Comparison of ENCODE assay signal across 9 cellular contexts in the genomic region with DNA sequence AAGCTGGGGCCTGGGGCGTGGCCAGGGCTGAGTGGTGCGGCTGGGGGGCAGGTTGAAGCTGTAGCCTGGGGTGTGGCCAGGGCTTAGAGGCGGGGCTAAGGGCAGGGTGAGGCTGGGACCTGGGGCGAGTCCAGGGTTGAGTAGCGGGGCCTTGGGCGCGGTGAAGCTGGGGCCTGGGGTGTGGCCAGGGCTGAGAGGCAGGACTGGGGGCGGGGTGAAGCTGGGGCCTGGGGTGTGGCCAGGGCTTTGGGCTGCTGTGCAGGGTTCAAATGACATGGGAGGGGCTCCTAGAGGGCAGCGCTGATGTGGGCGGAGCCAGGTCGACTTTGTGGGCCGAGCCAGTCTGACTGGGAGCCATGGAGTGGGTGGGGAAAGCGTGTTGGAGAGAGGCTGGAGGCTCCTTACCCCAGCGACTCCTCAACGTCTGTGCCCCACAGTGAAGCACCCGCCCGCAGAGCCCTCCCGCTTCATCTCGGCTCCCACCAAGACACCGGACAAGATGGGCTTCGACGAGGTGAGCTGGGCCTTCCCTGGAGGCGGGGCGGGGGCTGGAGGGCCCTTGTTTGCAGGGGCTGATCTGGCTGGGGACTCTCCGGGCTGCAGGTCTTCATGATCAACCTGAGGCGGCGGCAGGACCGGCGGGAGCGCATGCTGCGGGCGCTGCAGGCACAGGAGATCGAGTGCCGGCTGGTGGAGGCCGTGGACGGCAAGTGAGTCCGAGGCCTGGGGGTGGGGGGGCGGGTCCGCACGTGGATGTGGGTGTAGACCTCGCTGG. TPM values are rescaled to one million over a fixed set of nuclear protein-coding genes. Genes with fewer than 3 reads are reported as not detected.
DNase-seq lines count a peak whose midpoint lies in the region; ATAC-seq and TF ChIP-seq lines count a peak whose summit lies in the region.
"Had no signal": no experiment of that assay in that cellular context is flagged by ENCODE, and none has a peak within 500 bp of the region (broad histone marks: within the 10 kb centered on the region; RNA-seq: fewer than 3 reads in every experiment).

No MANE protein-coding gene starts in this region.

- intact Hi-C loops in CD4-positive, alpha-beta T cell (cut with DNase I, micrococcal nuclease): no loop called here

- POLR2A ChIA-PET in CD4-positive, alpha-beta T cell (lab: Charles Lee): no interaction called here

- no peaks in the 10 kb centered on the region; the same call in 1 of the 2 replicates for H3K4me1 ChIP-seq in HAP-1

- CTCF ChIA-PET in CD4-positive, alpha-beta T cell (lab: Charles Lee): no interaction called here

- no peak overlapping the region for H3K27ac ChIP-seq in WERI-Rb-1
- H3K27ac ChIP-seq in CD4-positive, alpha-beta T cell (ENCODE audit: low read depth, low read length): no peak overlapping the region

- H3K4me3 Mint-ChIP-seq in CD4-positive, alpha-beta T cell: no peak overlapping the region

- H3K36me3 ChIP-seq in HAP-1 (replicated peaks): peaks cover 72% of the 10 kb centered on the region
- H3K36me3 ChIP-seq in WERI-Rb-1: peaks cover 75% of the 10 kb centered on the region

- no peaks in the 10 kb centered on the region for H3K27me3 Mint-ChIP-seq in CD4-positive, alpha-beta T cell

- no peak overlapping the region for H3K4me3 ChIP-seq in HAP-1
- H3K4me3 ChIP-seq in WERI-Rb-1 (ENCODE audit: low read depth, low read length): no peak overlapping the region

- no peaks in the 10 kb centered on the region for H3K27me3 ChIP-seq in HAP-1 (ENCODE audit: low read depth)
- H3K27me3 ChIP-seq in WERI-Rb-1 (ENCODE audit: insufficient read depth, low read depth, severe bottlenecking): no peaks in the 10 kb centered on the region
- H3K27me3 ChIP-seq in CD4-positive, alpha-beta T cell (ENCODE audit: control insufficient read depth, insufficient read depth, low read length): no peaks in the 10 kb centered on the region

- no peak for TF ChIP-seq CTCF in WERI-Rb-1 (IDR thresholded peaks at IDR 0.05; ENCODE audit: low read depth, low read length)
- TF ChIP-seq CTCF in CD4-positive, alpha-beta T cell (IDR thresholded peaks at IDR 0.05): no peak

- peaks cover 57% of the 10 kb centered on the region for H3K36me3 Mint-ChIP-seq in CD4-positive, alpha-beta T cell (ENCODE audit: low read depth)

- H3K9me3 Mint-ChIP-seq in CD4-positive, alpha-beta T cell: no peaks in the 10 kb centered on the region

- no peak for ATAC-seq in HG02759 (IDR thresholded peaks at IDR 0.05; ENCODE audit: unreplicated experiment)
- ATAC-seq in CD4-positive, alpha-beta T cell (ENCODE audit: poor library complexity): no peak
- ATAC-seq in GM18870 (IDR thresholded peaks at IDR 0.05; ENCODE audit: unreplicated experiment): no peak
- no peak for ATAC-seq in HG03571 (IDR thresholded peaks at IDR 0.05; ENCODE audit: unreplicated experiment)

- DNase-seq in AG08396 (ENCODE audit: low spot score) (peak; percentile 71), HAP-1 (ENCODE audit: low spot score in 2 of 2) (peak; percentile 52 to 94), WERI-Rb-1 (peak; percentile 47), iPS-NIHi7 (ENCODE audit: extremely low spot score) (peak; percentile 98)
- no peak for DNase-seq in CD4-positive, alpha-beta T cell
- DNase-seq: NK-92 treated with Interleukin-12 subunit alpha and Interleukin-12 subunit beta, amount 100 ng/mL, for 24 hours had no signal

- peaks cover 5% of the 10 kb centered on the region for H3K4me1 Mint-ChIP-seq in CD4-positive, alpha-beta T cell (ENCODE audit: low read depth)

- no peak overlapping the region for H3K27ac Mint-ChIP-seq in CD4-positive, alpha-beta T cell

- H3K9me3 ChIP-seq in HAP-1 (no peaks in the 10 kb centered on the region), WERI-Rb-1 (ENCODE audit: severe bottlenecking) (no peaks in the 10 kb centered on the region)
- no peaks in the 10 kb centered on the region for H3K9me3 ChIP-seq in CD4-positive, alpha-beta T cell (ENCODE audit: control insufficient read depth, low read length)

- in situ Hi-C loops in HAP-1 (cut with MboI; ENCODE audit: low sequenced_read_pairs): no loop called here

RNA-seq across cellular contexts. Expression of gene COLGALT1, which starts 21.5 kb away (rescaled TPM):
- 10 to 100 TPM; 30.3 to 30.6 TPM for total RNA-seq in CD4-positive, alpha-beta T cell

Comparison
In these comparisons a context has a peak if more than half of its experiments do, and no peak if none do; other contexts are left out.
1. DNase-seq: peak in AG08396 (single experiment), HAP-1 (2 of 2), WERI-Rb-1 (single experiment) and iPS-NIHi7 (single experiment); none in CD4-positive, alpha-beta T cell (0 of 10).